ENCODE assay signal across 8 cellular contexts in the genomic region with DNA sequence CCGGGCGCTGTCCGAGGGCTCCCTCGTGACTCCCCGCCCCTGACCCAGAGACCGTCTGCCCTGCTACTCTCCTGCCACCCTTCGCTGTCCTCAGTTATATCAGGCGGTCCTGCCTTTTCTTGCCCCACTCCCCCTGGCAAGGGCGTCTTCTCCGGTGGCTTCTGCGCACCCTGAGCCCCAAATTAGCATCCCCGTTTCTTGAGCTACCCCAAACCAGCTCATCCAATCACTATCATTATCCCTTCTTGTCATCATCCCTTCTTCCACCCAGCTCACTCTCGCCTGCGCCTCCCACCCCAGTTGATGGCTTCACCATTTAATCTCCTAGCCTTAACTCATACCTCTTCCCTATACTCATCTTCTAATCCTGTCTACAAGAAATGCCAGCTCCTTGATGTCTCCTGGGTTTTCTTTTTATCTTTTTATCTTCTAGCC. TPM values are rescaled to one million over a fixed set of nuclear protein-coding genes. Genes with fewer than 3 reads are reported as not detected.
DNase-seq lines count a peak whose midpoint lies in the region; ATAC-seq and TF ChIP-seq lines count a peak whose summit lies in the region.

No MANE protein-coding gene starts in this region.

- intact Hi-C loops in left lung (cut with DNase I), result no loop called here
- intact Hi-C loops in testis (cut with DNase I; ENCODE audit: low total_unique reads), result no loop called here

- H3K4me3 ChIP-seq in HUES48 (ENCODE audit: low read depth, low read length), result peak overlapping the region; percentile 92
- peak overlapping the region; percentile 88 for H3K4me3 ChIP-seq in brain microvascular endothelial cell (ENCODE audit: low read depth, low read length)
- H3K4me3 ChIP-seq in left lung, result peak overlapping the region; percentile 85 to 89
- peak overlapping the region; percentile 92 to 96 for H3K4me3 ChIP-seq in testis

- ATAC-seq in GM18505 (IDR thresholded peaks at IDR 0.05; ENCODE audit: unreplicated experiment), result peak; percentile 12
- peak; percentile 68 for ATAC-seq in left lung
- ATAC-seq in GM21717 (IDR thresholded peaks at IDR 0.05; ENCODE audit: unreplicated experiment), result no peak

- DNase-seq in brain microvascular endothelial cell (no peak), left lung (no peak), testis (no peak), NCI-H128 (lab: John Stamatoyannopoulos, UW; ENCODE audit: unreplicated experiment) (no peak), COLO668 (lab: John Stamatoyannopoulos, UW; ENCODE audit: unreplicated experiment) (no peak)

- H3K9me3 ChIP-seq in HUES48 (ENCODE audit: control insufficient read depth, insufficient read depth, low read length) (no peaks in the 10 kb centered on the region), left lung (no peaks in the 10 kb centered on the region), testis (no peaks in the 10 kb centered on the region)

- in situ Hi-C loops in brain microvascular endothelial cell (cut with HindIII; ENCODE audit: low pct_ligation_motif_present, low sequenced_read_pairs), result loop anchor here (25.0 kb wide), 1 partner anchor 179 kb away; a partner anchor contains a TSS

- H3K36me3 ChIP-seq in HUES48 (ENCODE audit: control insufficient read depth, insufficient read depth, low read length) (no peaks in the 10 kb centered on the region), brain microvascular endothelial cell (replicated peaks) (peaks cover 3% of the 10 kb centered on the region), left lung (no peaks in the 10 kb centered on the region), testis (ENCODE audit: low read depth, missing control alignments) (no peaks in the 10 kb centered on the region)

- TF ChIP-seq CTCF in brain microvascular endothelial cell (IDR thresholded peaks at IDR 0.05; ENCODE audit: low read depth, low read length, missing control alignments) (no peak), left lung (IDR thresholded peaks at IDR 0.05) (no peak), testis (IDR thresholded peaks at IDR 0.05) (no peak)

- TF ChIP-seq POLR2A in GM18505 (IDR thresholded peaks at IDR 0.05; ENCODE audit: borderline replicate concordance, extremely low read depth, insufficient read depth, insufficient read length) (no peak), testis (IDR thresholded peaks at IDR 0.05) (no peak)

- WGBS in testis, 2 donors, result 1% methylated on average over 14 of the region's 14 CpGs

- H3K4me1 ChIP-seq in HUES48 (ENCODE audit: control insufficient read depth, insufficient read depth, low read length), result no peaks in the 10 kb centered on the region
- peaks cover 10 to 53% of the 10 kb centered on the region in 2 donors for H3K4me1 ChIP-seq in left lung
- peaks cover 25% of the 10 kb centered on the region for H3K4me1 ChIP-seq in testis

- H3K27me3 ChIP-seq in HUES48 (ENCODE audit: control insufficient read depth, insufficient read depth, low read length), result no peaks in the 10 kb centered on the region
- H3K27me3 ChIP-seq in brain microvascular endothelial cell (replicated peaks), result no peaks in the 10 kb centered on the region
- no peaks in the 10 kb centered on the region for H3K27me3 ChIP-seq in left lung
- no peaks in the 10 kb centered on the region for H3K27me3 ChIP-seq in testis

- no peak overlapping the region for H3K27ac ChIP-seq in HUES48 (ENCODE audit: low read depth, low read length)
- peak overlapping the region; percentile 91 for H3K27ac ChIP-seq in brain microvascular endothelial cell
- peak overlapping the region; percentile 96 for H3K27ac ChIP-seq in left lung
- H3K27ac ChIP-seq in testis, result peak overlapping the region; percentile 71 to 93

- peak overlapping the region; percentile 71; the same call in 1 of the 2 replicates for H3K9ac ChIP-seq in HUES48 (ENCODE audit: low read depth, low read length)

RNA-seq across cellular contexts. Expression of a gene that starts 0.4 kb away (rescaled TPM):
- total RNA-seq in left lung, result 10 to 100 TPM in 1 of 2 donors, 1 to 10 TPM in 1; 7.1 to 10.6 TPM
- 100 to 1,000 TPM in 1 of 2 donors, 10 to 100 TPM in 1; 74.3 to 101 TPM for total RNA-seq in testis
- 266 TPM for polyA plus RNA-seq in testis (ENCODE audit: insufficient read depth, low read depth, low replicate concordance)

RNA-seq across cellular contexts. Expression of a gene that starts 0.5 kb away (rescaled TPM):
- total RNA-seq in left lung (10 to 100 TPM; 62.5 to 63.2 TPM), testis (10 to 100 TPM; 75.3 to 92.1 TPM)
- 69.5 TPM for polyA plus RNA-seq in testis (ENCODE audit: insufficient read depth, low read depth, low replicate concordance)

RNA-seq across cellular contexts. Expression of a gene that starts 45.5 kb away (rescaled TPM):
- total RNA-seq in left lung (10 to 100 TPM; 24.1 to 33.7 TPM), testis (10 to 100 TPM; 27.0 to 30.4 TPM)
- polyA plus RNA-seq in testis (ENCODE audit: insufficient read depth, low read depth, low replicate concordance), result 20.4 TPM

RNA-seq across cellular contexts. Expression of a gene that starts 56.1 kb away (rescaled TPM):
- total RNA-seq in left lung (10 to 100 TPM; 25.1 to 29.0 TPM), testis (10 to 100 TPM; 67.8 to 74.1 TPM)
- 130 TPM for polyA plus RNA-seq in testis (ENCODE audit: insufficient read depth, low read depth, low replicate concordance)

RNA-seq across cellular contexts. Expression of a gene that starts 56.1 kb away (rescaled TPM):
- total RNA-seq in left lung (under 1 TPM; 0.06 to 0.13 TPM), testis (1 to 10 TPM; 3.0 to 3.5 TPM)
- 1.8 TPM for polyA plus RNA-seq in testis (ENCODE audit: insufficient read depth, low read depth, low replicate concordance)

Comparison
In these comparisons a context has a peak if more than half of its experiments do, and no peak if none do; other contexts are left out.
1. RNA of a gene that starts 0.4 kb away (total RNA-seq): 74.3 to 101 TPM in testis; 7.1 to 10.6 TPM in left lung; every median in the first group is over 4 times any median in the second.
2. Peak in every context shown above with its lines, with median percentiles within 50 percentile points of each other: H3K4me3 ChIP-seq.